38 cellular contexts compared by ENCODE assay signal in genomic region chr5:138182808-138183207, GRCh38. TPM values are rescaled to one million over a fixed set of nuclear protein-coding genes. Genes with fewer than 3 reads are reported as not detected.
"Had no signal": no experiment of that assay in that cellular context is flagged by ENCODE, and none has a peak within 500 bp of the region (broad histone marks: within the 10 kb centered on the region; RNA-seq: fewer than 3 reads in every experiment).

No MANE protein-coding gene starts in this region.

- H3K36me3 ChIP-seq: breast epithelium had no signal

- H3K9me3 Mint-ChIP-seq: activated B cell treated with CpG ODN at 0.5 μM for 24 hours; activated CD4-positive, alpha-beta memory T cell treated with anti-CD3 and anti-CD28 coated beads for 36 hours; activated CD4-positive, alpha-beta T cell treated with anti-CD3 and anti-CD28 coated beads, Interleukin-2, amount 10 ng/mL, durations not matched to agents 24 days and 14 days; activated CD8-positive, alpha-beta T cell treated with anti-CD3 and anti-CD28 coated beads for 36 hours; activated naive CD4-positive, alpha-beta T cell treated with anti-CD3 and anti-CD28 coated beads for 36 hours; activated naive CD4-positive, alpha-beta T cell treated with anti-CD3 and anti-CD28 coated beads, Interleukin-2, amount 50 U/mL, for 72 hours; activated naive CD8-positive, alpha-beta T cell treated with anti-CD3 and anti-CD28 coated beads for 36 hours; activated T-cell treated with anti-CD3 and anti-CD28 coated beads, Interleukin-2, amount 50 U/mL, for 72 hours; activated T-helper 1 cell treated with anti-CD3 and anti-CD28 coated beads, Interleukin-12 subunit alpha, Interleukin-12 subunit beta, Interleukin-2, Interleukin-4 antibody, amounts not matched to agents 30 ng/mL and 10 ng/mL and 1 ng/mL, durations not matched to agents 14 hours and 24 hours and 36 hours; activated T-helper 17 cell treated with anti-CD3 and anti-CD28 coated beads, Interleukin-2, amount 50 U/mL, for 72 hours; central memory CD8-positive, alpha-beta T cell; T-helper 1 cell treated with Interleukin-12 subunit alpha and Interleukin-12 subunit beta and Interleukin-4 antibody, amounts not matched to agents 30 μg/mL and 1 μg/mL, for 36 hours; T-helper 2 cell treated with Interferon-gamma antibody and Interleukin-4, amounts not matched to agents 5 μg/mL and 100 μg/mL, for 36 hours had no signal

- H3K27me3 ChIP-seq: adrenal gland, body of pancreas, brain microvascular endothelial cell, breast epithelium had no signal

- H3K27ac ChIP-seq: adrenal gland, body of pancreas, brain microvascular endothelial cell, breast epithelium, VCaP had no signal

- ATAC-seq: activated CD8-positive, alpha-beta T cell treated with anti-CD3 and anti-CD28 coated beads for 36 hours; activated naive CD4-positive, alpha-beta T cell treated with anti-CD3 and anti-CD28 coated beads, Interleukin-2, amount 50 U/mL, for 72 hours; activated T-cell treated with anti-CD3 and anti-CD28 coated beads, Interleukin-2, amount 50 U/mL, for 72 hours; activated T-helper 17 cell treated with anti-CD3 and anti-CD28 coated beads, Interleukin-2, amount 50 U/mL, for 72 hours; body of pancreas had no signal

- H3K27me3 Mint-ChIP-seq: activated B cell treated with CpG ODN at 0.5 μM for 24 hours; activated CD4-positive, alpha-beta memory T cell treated with anti-CD3 and anti-CD28 coated beads for 36 hours; activated CD4-positive, alpha-beta T cell treated with anti-CD3 and anti-CD28 coated beads, Interleukin-2, amount 10 ng/mL, durations not matched to agents 24 days and 14 days; activated CD8-positive, alpha-beta T cell treated with anti-CD3 and anti-CD28 coated beads for 36 hours; activated naive CD8-positive, alpha-beta T cell treated with anti-CD3 and anti-CD28 coated beads for 36 hours; activated T-helper 17 cell treated with anti-CD3 and anti-CD28 coated beads, Interleukin-2, amount 50 U/mL, for 72 hours; central memory CD8-positive, alpha-beta T cell had no signal

- H3K9me3 ChIP-seq: adrenal gland, body of pancreas, breast epithelium had no signal

- DNase-seq: activated B cell treated with CpG ODN at 0.5 μM for 24 hours; activated CD4-positive, alpha-beta memory T cell treated with anti-CD3 and anti-CD28 coated beads for 36 hours; activated CD4-positive, alpha-beta T cell treated with anti-CD3 and anti-CD28 coated beads for 4 hours; activated CD4-positive, alpha-beta T cell treated with anti-CD3 and anti-CD28 coated beads, Interleukin-2, amount 10 ng/mL, durations not matched to agents 24 days and 14 days; activated CD4-positive, alpha-beta T cell treated with anti-CD3 and anti-CD28 coated beads, Interleukin-2, amount 50 U/mL, for 1 hour; activated CD4-positive, alpha-beta T cell treated with anti-CD3 and anti-CD28 coated beads, Interleukin-2, amount 50 U/mL, for 4 hours; activated CD4-positive, CD25-positive, alpha-beta regulatory T cell treated with anti-CD3 and anti-CD28 coated beads, Interleukin-2, amount 50 U/mL, for 72 hours; activated CD8-positive, alpha-beta memory T cell treated with anti-CD3 and anti-CD28 coated beads, Interleukin-2, amount 50 U/mL, for 4 hours; activated CD8-positive, alpha-beta T cell treated with anti-CD3 and anti-CD28 coated beads for 36 hours; activated effector memory CD4-positive, alpha-beta T cell treated with anti-CD3 and anti-CD28 coated beads, Interleukin-2, amount 50 U/mL, for 16 hours; activated gamma-delta T cell treated with Interleukin-2 at 50 U/mL for 16 hours; activated naive CD4-positive, alpha-beta T cell; activated naive CD4-positive, alpha-beta T cell treated with anti-CD3 and anti-CD28 coated beads for 36 hours; activated naive CD4-positive, alpha-beta T cell treated with anti-CD3 and anti-CD28 coated beads, Interleukin-2, amount 50 U/mL, for 16 hours; activated naive CD8-positive, alpha-beta T cell treated with anti-CD3 and anti-CD28 coated beads for 36 hours; activated T-cell treated with anti-CD3 and anti-CD28 coated beads for 4 hours; activated T-cell treated with anti-CD3 and anti-CD28 coated beads, Interleukin-2, amount 50 U/mL, for 1 hour; activated T-cell treated with anti-CD3 and anti-CD28 coated beads, Interleukin-2, amount 50 U/mL, for 72 hours; adrenal gland; amniotic stem cell; aorta; body of pancreas; brain microvascular endothelial cell; caudate nucleus; cerebellar nuclear complex; SW 1271; T-helper 1 cell; T-helper 2 cell; T-helper 9 cell had no signal

- H3K4me3 Mint-ChIP-seq: activated B cell treated with CpG ODN at 0.5 μM for 24 hours; activated CD4-positive, alpha-beta memory T cell treated with anti-CD3 and anti-CD28 coated beads for 36 hours; activated CD4-positive, alpha-beta T cell treated with anti-CD3 and anti-CD28 coated beads, Interleukin-2, amount 10 ng/mL, durations not matched to agents 24 days and 14 days; activated CD8-positive, alpha-beta T cell treated with anti-CD3 and anti-CD28 coated beads for 36 hours; activated naive CD4-positive, alpha-beta T cell treated with anti-CD3 and anti-CD28 coated beads for 36 hours; activated naive CD8-positive, alpha-beta T cell treated with anti-CD3 and anti-CD28 coated beads for 36 hours; activated T-cell treated with anti-CD3 and anti-CD28 coated beads, Interleukin-2, amount 50 U/mL, for 72 hours; activated T-helper 1 cell treated with anti-CD3 and anti-CD28 coated beads, Interleukin-12 subunit alpha, Interleukin-12 subunit beta, Interleukin-2, Interleukin-4 antibody, amounts not matched to agents 30 ng/mL and 10 ng/mL and 1 ng/mL, durations not matched to agents 14 hours and 24 hours and 36 hours; activated T-helper 17 cell treated with anti-CD3 and anti-CD28 coated beads, Interleukin-2, amount 50 U/mL, for 72 hours; central memory CD8-positive, alpha-beta T cell; T-helper 1 cell treated with Interleukin-12 subunit alpha and Interleukin-12 subunit beta and Interleukin-4 antibody, amounts not matched to agents 30 μg/mL and 1 μg/mL, for 36 hours; T-helper 2 cell treated with Interferon-gamma antibody and Interleukin-4, amounts not matched to agents 5 μg/mL and 100 μg/mL, for 36 hours had no signal

- H3K4me1 Mint-ChIP-seq: central memory CD8-positive, alpha-beta T cell had no signal

- H3K4me3 ChIP-seq: adrenal gland, body of pancreas, breast epithelium had no signal

- H3K27ac Mint-ChIP-seq: activated B cell treated with CpG ODN at 0.5 μM for 24 hours; activated CD4-positive, alpha-beta memory T cell treated with anti-CD3 and anti-CD28 coated beads for 36 hours; activated CD4-positive, alpha-beta T cell treated with anti-CD3 and anti-CD28 coated beads, Interleukin-2, amount 10 ng/mL, durations not matched to agents 24 days and 14 days; activated CD8-positive, alpha-beta T cell treated with anti-CD3 and anti-CD28 coated beads for 36 hours; activated naive CD4-positive, alpha-beta T cell treated with anti-CD3 and anti-CD28 coated beads for 36 hours; activated naive CD8-positive, alpha-beta T cell treated with anti-CD3 and anti-CD28 coated beads for 36 hours; activated T-cell treated with anti-CD3 and anti-CD28 coated beads, Interleukin-2, amount 50 U/mL, for 72 hours; activated T-helper 1 cell treated with anti-CD3 and anti-CD28 coated beads, Interleukin-12 subunit alpha, Interleukin-12 subunit beta, Interleukin-2, Interleukin-4 antibody, amounts not matched to agents 30 ng/mL and 10 ng/mL and 1 ng/mL, durations not matched to agents 14 hours and 24 hours and 36 hours; activated T-helper 17 cell treated with anti-CD3 and anti-CD28 coated beads, Interleukin-2, amount 50 U/mL, for 72 hours; T-helper 1 cell treated with Interleukin-12 subunit alpha and Interleukin-12 subunit beta and Interleukin-4 antibody, amounts not matched to agents 30 μg/mL and 1 μg/mL, for 36 hours; T-helper 2 cell treated with Interferon-gamma antibody and Interleukin-4, amounts not matched to agents 5 μg/mL and 100 μg/mL, for 36 hours had no signal

RNA-seq across cellular contexts. Expression of gene NME5, which starts 43.6 kb away (rescaled TPM):
- total RNA-seq: activated B cell treated with CpG ODN at 0.5 μM for 24 hours; activated CD4-positive, alpha-beta memory T cell treated with anti-CD3 and anti-CD28 coated beads for 36 hours; activated CD4-positive, alpha-beta T cell treated with anti-CD3 and anti-CD28 coated beads, Interleukin-2, amount 10 ng/mL, durations not matched to agents 24 days and 14 days; activated CD8-positive, alpha-beta memory T cell treated with anti-CD3 and anti-CD28 coated beads for 36 hours; activated CD8-positive, alpha-beta T cell treated with anti-CD3 and anti-CD28 coated beads for 36 hours; activated naive CD4-positive, alpha-beta T cell treated with anti-CD3 and anti-CD28 coated beads for 36 hours; activated naive CD4-positive, alpha-beta T cell treated with anti-CD3 and anti-CD28 coated beads, Interleukin-2, amount 50 U/mL, for 72 hours; activated naive CD8-positive, alpha-beta T cell treated with anti-CD3 and anti-CD28 coated beads for 36 hours; activated T-cell treated with anti-CD3 and anti-CD28 coated beads, Interleukin-2, amount 50 U/mL, for 72 hours; activated T-helper 1 cell treated with anti-CD3 and anti-CD28 coated beads, Interleukin-12 subunit alpha, Interleukin-12 subunit beta, Interleukin-2, Interleukin-4 antibody, amounts not matched to agents 30 ng/mL and 10 ng/mL and 1 ng/mL, durations not matched to agents 14 hours and 24 hours and 36 hours; activated T-helper 17 cell treated with anti-CD3 and anti-CD28 coated beads, Interleukin-2, amount 50 U/mL, for 72 hours had no signal
